In genomic region chr18:62846334-62846733, GRCh38 we compare ENCODE assay signal across 16 cellular contexts.
"Had no signal": no experiment of that assay in that cellular context is flagged by ENCODE, and none has a peak within 500 bp of the region (broad histone marks: within the 10 kb centered on the region; RNA-seq: fewer than 3 reads in every experiment).

No MANE protein-coding gene starts in this region.

- H3K4me3 Mint-ChIP-seq: naive thymus-derived CD8-positive, alpha-beta T cell; stimulated activated naive B cell treated with anti-CD40 and anti-IgM and Interleukin-4, amounts not matched to agents 10 μg/mL and 1 μg/mL and 100 μg/mL, for 72 hours; type B pancreatic cell had no signal

- H3K9me3 ChIP-seq: breast epithelium, right atrium auricular region, suprapubic skin had no signal

- H3K9me3 Mint-ChIP-seq: activated naive CD8-positive, alpha-beta T cell treated with anti-CD3 and anti-CD28 coated beads, Interleukin-2, amount 10 ng/mL, durations not matched to agents 7 days and 5 days; naive thymus-derived CD8-positive, alpha-beta T cell; stimulated activated naive B cell treated with anti-CD40 and anti-IgM and Interleukin-4, amounts not matched to agents 10 μg/mL and 1 μg/mL and 100 μg/mL, for 72 hours; type B pancreatic cell had no signal

- H3K27me3 Mint-ChIP-seq: activated naive CD8-positive, alpha-beta T cell treated with anti-CD3 and anti-CD28 coated beads, Interleukin-2, amount 10 ng/mL, durations not matched to agents 7 days and 5 days; naive thymus-derived CD8-positive, alpha-beta T cell; stimulated activated naive B cell treated with anti-CD40 and anti-IgM and Interleukin-4, amounts not matched to agents 10 μg/mL and 1 μg/mL and 100 μg/mL, for 72 hours; type B pancreatic cell had no signal

- H3K27me3 ChIP-seq: breast epithelium, right atrium auricular region, suprapubic skin had no signal

- FAIRE-seq: endothelial cell of umbilical vein had no signal

- H3K27ac Mint-ChIP-seq: type B pancreatic cell had no signal

- H3K27ac ChIP-seq: breast epithelium, right atrium auricular region, suprapubic skin had no signal

- DNase-seq: activated CD4-positive, alpha-beta T cell treated with anti-CD3 and anti-CD28 coated beads, Interleukin-2, amount 50 U/mL, for 4 hours; activated CD4-positive, CD25-positive, alpha-beta regulatory T cell; activated gamma-delta T cell treated with Interleukin-2 at 50 U/mL for 16 hours; activated naive CD8-positive, alpha-beta T cell treated with anti-CD3 and anti-CD28 coated beads, Interleukin-2, amount 10 ng/mL, durations not matched to agents 7 days and 5 days; aorta; foreskin melanocyte; head of caudate nucleus; naive thymus-derived CD8-positive, alpha-beta T cell; stimulated activated naive B cell treated with anti-CD40 and anti-IgM and Interleukin-4, amounts not matched to agents 10 μg/mL and 1 μg/mL and 100 μg/mL, for 72 hours; T1000 had no signal

- H3K36me3 ChIP-seq: breast epithelium, right atrium auricular region, suprapubic skin had no signal

- H3K36me3 Mint-ChIP-seq: naive thymus-derived CD8-positive, alpha-beta T cell had no signal

- ATAC-seq: naive thymus-derived CD8-positive, alpha-beta T cell; stimulated activated naive B cell treated with anti-CD40 and anti-IgM and Interleukin-4, amounts not matched to agents 10 μg/mL and 1 μg/mL and 100 μg/mL, for 72 hours had no signal

- H3K4me1 ChIP-seq: breast epithelium had no signal

- H3K4me3 ChIP-seq: breast epithelium, right atrium auricular region, skin epidermis, suprapubic skin had no signal
